ENCODE assay signal across 8 cellular contexts in the genomic region with DNA sequence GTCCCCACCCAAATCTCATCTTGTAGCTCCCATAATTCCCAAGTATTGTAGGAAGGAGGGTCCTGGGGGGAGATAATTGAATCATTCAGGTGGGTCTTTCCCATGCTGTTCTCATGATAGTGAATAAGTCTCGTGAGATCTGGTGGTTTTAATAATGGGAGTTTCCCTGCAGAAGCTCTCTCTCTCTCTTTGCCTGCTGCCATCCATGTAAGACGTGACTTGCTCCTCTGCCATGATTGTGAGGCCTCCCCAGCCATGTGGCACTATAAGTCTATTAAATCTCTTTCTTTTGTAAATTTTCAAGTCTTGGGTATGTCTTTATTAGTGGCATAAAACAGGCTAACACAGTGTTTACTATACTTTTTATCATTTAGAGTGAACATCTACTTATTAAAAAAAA.
"Had no signal": no experiment of that assay in that cellular context is flagged by ENCODE, and none has a peak within 500 bp of the region (broad histone marks: within the 10 kb centered on the region; RNA-seq: fewer than 3 reads in every experiment).

No MANE protein-coding gene starts in this region.

- DNase-seq: GDM1, GF-D8 had no signal

- H3K4me3 ChIP-seq: GM12878 had no signal

- FAIRE-seq: G401.6, GM12878, GM12891, GM12892, GM18507, GM19239 had no signal

- ATAC-seq: GM12878 had no signal
